Comparison of ENCODE assay signal across 8 cellular contexts in the genomic region with DNA sequence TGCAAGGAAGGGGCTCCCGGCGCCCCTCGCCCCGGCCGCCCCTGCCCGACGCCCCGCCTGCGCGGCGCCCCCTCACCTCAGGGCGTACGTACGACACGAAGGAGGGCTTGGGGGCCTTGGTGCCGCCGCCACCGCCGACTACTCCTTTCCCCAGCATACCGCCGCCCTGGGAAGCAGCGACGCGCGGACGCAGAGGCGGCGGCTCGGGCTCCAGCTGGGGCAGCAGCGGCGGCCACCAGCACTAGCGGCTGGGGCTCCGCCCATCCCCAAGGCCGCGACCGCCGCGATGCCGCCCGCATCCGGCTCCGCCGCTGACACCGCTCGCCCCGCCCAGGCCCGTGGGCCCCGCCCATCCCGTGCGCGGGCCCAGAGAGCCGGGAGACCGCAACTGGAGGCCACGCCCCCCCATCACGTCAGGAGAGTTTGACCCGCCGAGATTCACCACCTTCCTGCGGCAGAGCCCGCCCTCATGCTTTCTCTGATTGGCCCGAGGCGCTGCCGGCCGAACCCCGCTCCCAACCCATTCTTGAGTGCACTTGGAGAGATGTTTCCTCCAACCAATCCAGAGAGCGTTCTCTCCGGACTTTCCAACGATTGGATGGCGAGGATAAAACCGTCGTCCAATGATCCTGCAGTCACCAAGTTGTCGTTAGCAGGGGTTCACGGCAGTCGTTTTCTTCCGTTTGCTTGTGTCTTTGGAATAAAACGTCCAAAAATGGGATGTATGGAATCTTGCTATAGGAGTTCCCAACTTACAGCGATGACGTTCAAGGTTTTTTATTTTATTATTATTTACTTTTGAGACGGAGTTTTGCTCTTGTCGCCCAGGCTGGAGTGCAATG. TPM values are rescaled to one million over a fixed set of nuclear protein-coding genes. Genes with fewer than 3 reads are reported as not detected.
DNase-seq lines count a peak whose midpoint lies in the region; ATAC-seq and TF ChIP-seq lines count a peak whose summit lies in the region.

A gene with protein sequence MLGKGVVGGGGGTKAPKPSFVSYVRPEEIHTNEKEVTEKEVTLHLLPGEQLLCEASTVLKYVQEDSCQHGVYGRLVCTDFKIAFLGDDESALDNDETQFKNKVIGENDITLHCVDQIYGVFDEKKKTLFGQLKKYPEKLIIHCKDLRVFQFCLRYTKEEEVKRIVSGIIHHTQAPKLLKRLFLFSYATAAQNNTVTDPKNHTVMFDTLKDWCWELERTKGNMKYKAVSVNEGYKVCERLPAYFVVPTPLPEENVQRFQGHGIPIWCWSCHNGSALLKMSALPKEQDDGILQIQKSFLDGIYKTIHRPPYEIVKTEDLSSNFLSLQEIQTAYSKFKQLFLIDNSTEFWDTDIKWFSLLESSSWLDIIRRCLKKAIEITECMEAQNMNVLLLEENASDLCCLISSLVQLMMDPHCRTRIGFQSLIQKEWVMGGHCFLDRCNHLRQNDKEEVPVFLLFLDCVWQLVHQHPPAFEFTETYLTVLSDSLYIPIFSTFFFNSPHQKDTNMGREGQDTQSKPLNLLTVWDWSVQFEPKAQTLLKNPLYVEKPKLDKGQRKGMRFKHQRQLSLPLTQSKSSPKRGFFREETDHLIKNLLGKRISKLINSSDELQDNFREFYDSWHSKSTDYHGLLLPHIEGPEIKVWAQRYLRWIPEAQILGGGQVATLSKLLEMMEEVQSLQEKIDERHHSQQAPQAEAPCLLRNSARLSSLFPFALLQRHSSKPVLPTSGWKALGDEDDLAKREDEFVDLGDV (minus strand): TSS at position 258 of the 842 bp plus-strand sequence. CDS start 101 bp downstream, at position 157.

- H3K9me3 Mint-ChIP-seq in natural killer cell = no peaks in the 10 kb centered on the region

- peak within 1 kb of the TSS; percentile 95 for H3K4me3 Mint-ChIP-seq in natural killer cell

- peaks cover 42% of the 10 kb centered on the region in 2 donors for H3K4me1 Mint-ChIP-seq in natural killer cell

- TF ChIP-seq CTCF in natural killer cell (IDR thresholded peaks at IDR 0.05) = no peak

- H3K27me3 Mint-ChIP-seq in natural killer cell (ENCODE audit: low read depth in 2 of 2) = no peaks in the 10 kb centered on the region

- no peaks in the 10 kb centered on the region for H3K27me3 ChIP-seq in H7 (ENCODE audit: control insufficient read depth, insufficient read depth, low read length)

- intact Hi-C loops in natural killer cell (cut with micrococcal nuclease) = loop anchor here (1.0 to 5.0 kb wide), 4 partner anchors 30 to 274 kb away; a partner anchor contains a TSS

- peak; percentile 87 to 97 (median 89) for ATAC-seq in natural killer cell

- H3K27ac Mint-ChIP-seq in natural killer cell = peak within 1 kb of the TSS; percentile 95

- no peaks in the 10 kb centered on the region for H3K36me3 Mint-ChIP-seq in natural killer cell

- DNase-seq in ELF-1 (ENCODE audit: low read depth, low spot score) = peak; percentile 100
- peak; percentile 99 for DNase-seq in H7
- DNase-seq in M059J (ENCODE audit: low read depth) = peak; percentile 100
- peak; percentile 100 for DNase-seq in SHP77 (lab: John Stamatoyannopoulos, UW)
- DNase-seq in activated effector memory CD4-positive, alpha-beta T cell treated with Interleukin-2 at 50 U/mL for 16 hours = peak; percentile 100
- DNase-seq in fibroblast of peridontal ligament (ENCODE audit: extremely low read depth) = peak; percentile 99
- peak; percentile 100 for DNase-seq in natural killer cell
- DNase-seq in stimulated activated naive CD4-positive, alpha-beta T cell treated with Interleukin-2 at 50 U/mL for 16 hours (lab: John Stamatoyannopoulos, UW) = peak; percentile 99

- H3K4me3 ChIP-seq in H7 (ENCODE audit: insufficient read depth, low read depth, low read length) = peak within 1 kb of the TSS; percentile 93

- H3K36me3 ChIP-seq in H7 (replicated peaks; ENCODE audit: control insufficient read depth, insufficient read depth, low read length) = no peaks in the 10 kb centered on the region

RNA-seq across cellular contexts. Expression of the gene that starts here (rescaled TPM):
- 22.9 and 33.5 TPM in 2 replicates for total RNA-seq in H7 (2014; rRNA removed; shearing (Covaris generic))
- total RNA-seq in M059J (2014; rRNA removed; shearing (Covaris generic)) = 11.1 and 19.1 TPM in 2 replicates
- total RNA-seq in natural killer cell = 10 to 100 TPM; 36.9 to 47.7 (median 39.8) TPM

Comparison
In these comparisons a context has a peak if more than half of its experiments do, and no peak if none do; other contexts are left out.
1. Peak in every context shown above with its lines: DNase-seq, ATAC-seq and H3K4me3 ChIP-seq.